In genomic region chr18:21316296-21316695, GRCh38 we compare ENCODE assay signal across 21 cellular contexts.
DNase-seq lines count a peak whose midpoint lies in the region; ATAC-seq, FAIRE-seq and TF ChIP-seq lines count a peak whose summit lies in the region.
"Had no signal": no experiment of that assay in that cellular context is flagged by ENCODE, and none has a peak within 500 bp of the region (broad histone marks: within the 10 kb centered on the region; RNA-seq: fewer than 3 reads in every experiment).

No MANE protein-coding gene starts in this region.

- WGBS in smooth muscle cell (ENCODE audit: low lambda C conversion rate), result 69% methylated on average over 1 of the region's 1 CpG

- no peaks in the 10 kb centered on the region for H3K9me1 ChIP-seq in keratinocyte (ENCODE audit: control insufficient read depth, extremely low read depth, insufficient read depth, low read length)

- peak; percentile 49 for FAIRE-seq in keratinocyte (lab: Jason Lieb, UNC)
- FAIRE-seq: HepG2 had no signal

- dilution Hi-C loops in keratinocyte (cut with MboI; ENCODE audit: extremely low pct_ligation_motif_present, low sequenced_read_pairs), result no loop called here

- TF ChIP-seq CTCF in Loucy (conservative IDR thresholded peaks at IDR 0.05; ENCODE audit: low read length) (no peak), keratinocyte (optimal IDR thresholded peaks at IDR 0.05 in 1 of 3, IDR thresholded peaks at IDR 0.05 in 1 of 3, conservative IDR thresholded peaks at IDR 0.05 in 1 of 3; ENCODE audit: extremely low read depth in 1 of 3, insufficient read depth in 2 of 3, low read length in 3 of 3) (no peak), smooth muscle cell (IDR thresholded peaks at IDR 0.05; ENCODE audit: borderline replicate concordance, insufficient read depth, poor library complexity, severe bottlenecking) (no peak), left lung (IDR thresholded peaks at IDR 0.05) (no peak)

- H3K27me3 ChIP-seq in Loucy (ENCODE audit: insufficient read depth, low read length, poor library complexity, severe bottlenecking) (no peaks in the 10 kb centered on the region), keratinocyte (ENCODE audit: control insufficient read depth, extremely low read depth, insufficient read depth, low read length) (no peaks in the 10 kb centered on the region), smooth muscle cell (ENCODE audit: low read depth) (no peaks in the 10 kb centered on the region), left lung (no peaks in the 10 kb centered on the region)

- H3K4me3 ChIP-seq in Loucy (ENCODE audit: low read length, poor library complexity, severe bottlenecking) (no peak overlapping the region), keratinocyte (ENCODE audit: control insufficient read depth in 2 of 3, extremely low read depth in 1 of 3, insufficient read depth in 2 of 3, low read depth in 1 of 3, low read length in 3 of 3) (no peak overlapping the region), smooth muscle cell (no peak overlapping the region), left lung (no peak overlapping the region)
- H3K4me3 ChIP-seq: GM23248 had no signal

- H3K36me3 ChIP-seq in Loucy (ENCODE audit: insufficient read depth, low read length) (no peaks in the 10 kb centered on the region), keratinocyte (ENCODE audit: control insufficient read depth in 2 of 2, extremely low read depth in 1 of 2, insufficient read depth in 2 of 2, low read length in 2 of 2) (no peaks in the 10 kb centered on the region), smooth muscle cell (ENCODE audit: low read depth) (no peaks in the 10 kb centered on the region), left lung (no peaks in the 10 kb centered on the region)

- H3K27ac ChIP-seq in keratinocyte (ENCODE audit: control insufficient read depth, insufficient read depth, low read length) (no peak overlapping the region), smooth muscle cell (ENCODE audit: low read depth) (peak overlapping the region; percentile 10), left lung (no peak overlapping the region)
- H3K27ac ChIP-seq: GM23248 had no signal

- H2AFZ ChIP-seq in Loucy (ENCODE audit: low read length) (peak overlapping the region; percentile 24), keratinocyte (ENCODE audit: control insufficient read depth, low read length) (no peak overlapping the region), smooth muscle cell (ENCODE audit: low read depth) (no peak overlapping the region)
- H2AFZ ChIP-seq: GM23248 had no signal

- DNase-seq in astrocyte of the hippocampus (ENCODE audit: low read depth, low spot score) (peak; percentile 32), keratinocyte (ENCODE audit: low read depth, low spot score) (no peak), smooth muscle cell (lab: John Stamatoyannopoulos, UW; ENCODE audit: unreplicated experiment) (no peak), left lung (no peak), NCI-H524 (lab: John Stamatoyannopoulos, UW) (no peak), NCI-H82 treated with DMSO at 0.1 percent for 48 hours (lab: John Stamatoyannopoulos, UW; ENCODE audit: unreplicated experiment) (no peak), cortex of kidney (lab: John Stamatoyannopoulos, UW) (no peak)
- DNase-seq: DMS 273 treated with DMSO at 0.1 percent for 48 hours, GDM1, GM23248, KBM-7, NCI-H1417, NCI-H187, NCI-H2107, NCI-H510A treated with DMSO at 0.1 percent for 48 hours, PC-3, RPMI8226, SIG-M5 had no signal

- H3K9ac ChIP-seq in Loucy (ENCODE audit: low read depth, low read length, poor library complexity, severe bottlenecking) (no peak overlapping the region), keratinocyte (ENCODE audit: control insufficient read depth, extremely low read depth, insufficient read depth, low read length) (no peak overlapping the region), smooth muscle cell (ENCODE audit: low read depth) (no peak overlapping the region)
- H3K9ac ChIP-seq: GM23248 had no signal

- intact Hi-C loops in left lung (cut with DNase I), result no loop called here

- peak overlapping the region; percentile 11 for H3K4me2 ChIP-seq in Loucy (ENCODE audit: low read depth, low read length, poor library complexity, severe bottlenecking)
- peak overlapping the region; percentile 12 for H3K4me2 ChIP-seq in keratinocyte (ENCODE audit: control insufficient read depth, extremely low read depth, insufficient read depth, low read depth, low read length)
- H3K4me2 ChIP-seq in smooth muscle cell, result peak overlapping the region; percentile 26

- H4K20me1 ChIP-seq in Loucy (ENCODE audit: insufficient read depth, low read length, poor library complexity, severe bottlenecking) (no peaks in the 10 kb centered on the region), keratinocyte (ENCODE audit: control insufficient read depth, extremely low read depth, insufficient read depth, low read length) (no peaks in the 10 kb centered on the region), smooth muscle cell (ENCODE audit: low read depth) (no peaks in the 10 kb centered on the region)

- H3K9me3 ChIP-seq in Loucy (ENCODE audit: insufficient read depth, low read depth, low read length) (no peaks in the 10 kb centered on the region), keratinocyte (ENCODE audit: control insufficient read depth, low read depth, low read length) (no peaks in the 10 kb centered on the region), smooth muscle cell (replicated peaks; ENCODE audit: low read depth) (no peaks in the 10 kb centered on the region), left lung (no peaks in the 10 kb centered on the region)

- no peaks in the 10 kb centered on the region for H3K9me2 ChIP-seq in Loucy (replicated peaks; ENCODE audit: low read depth, low read length)

- H3F3A ChIP-seq in Loucy (ENCODE audit: low read depth) (peaks cover 5% of the 10 kb centered on the region; the same call in 1 of the 2 replicates), smooth muscle cell (ENCODE audit: low read depth) (no peaks in the 10 kb centered on the region)

- H3K4me1 ChIP-seq in Loucy (ENCODE audit: insufficient read depth, low read length, poor library complexity, severe bottlenecking), result peaks cover 28% of the 10 kb centered on the region
- peaks cover 18% of the 10 kb centered on the region for H3K4me1 ChIP-seq in keratinocyte (ENCODE audit: control insufficient read depth, extremely low read depth, insufficient read depth, low read length)
- peaks cover 12% of the 10 kb centered on the region for H3K4me1 ChIP-seq in smooth muscle cell (ENCODE audit: low read depth)
- no peaks in the 10 kb centered on the region for H3K4me1 ChIP-seq in left lung

- ATAC-seq in left lung, result no peak
- ATAC-seq: PC-3, SK-N-SH treated with all-trans-retinoic acid at 6 μM for 48 hours had no signal

- no peaks in the 10 kb centered on the region for H3K79me2 ChIP-seq in Loucy (ENCODE audit: insufficient read depth, low read length)
- H3K79me2 ChIP-seq in keratinocyte (ENCODE audit: control insufficient read depth, insufficient read depth, low read length), result no peaks in the 10 kb centered on the region
- H3K79me2 ChIP-seq in smooth muscle cell (ENCODE audit: low read depth), result no peaks in the 10 kb centered on the region
